In genomic region chr1:159707473-159707872, GRCh38 we compare ENCODE assay signal across 9 cellular contexts. TPM values are rescaled to one million over a fixed set of nuclear protein-coding genes. Genes with fewer than 3 reads are reported as not detected.
"Had no signal": no experiment of that assay in that cellular context is flagged by ENCODE, and none has a peak within 500 bp of the region (broad histone marks: within the 10 kb centered on the region; RNA-seq: fewer than 3 reads in every experiment).

No MANE protein-coding gene starts in this region.

- H3K4me2 ChIP-seq: GM23338 had no signal

- DNase-seq: H9, HCEC 1CT, IMR-90 had no signal

- ATAC-seq: GM23338, K562 had no signal

- H3K4me3 ChIP-seq: GM23338, K562 had no signal

- FAIRE-seq: H1, H54, K562 had no signal

- H2AFZ ChIP-seq: GM23338 had no signal

- H3K27ac ChIP-seq: HL-60 had no signal

RNA-seq across cellular contexts. Expression of gene CRP, which starts 6.9 kb away (rescaled TPM):
- total RNA-seq: GM23338, H1, H9, HT1080, IMR-90 had no signal
- polyA plus RNA-seq: GM23338, H1, IMR-90, K562 had no signal
